ENCODE assay signal across 28 cellular contexts in genomic region chr10:18282094-18282493, GRCh38.
"Had no signal": no experiment of that assay in that cellular context is flagged by ENCODE, and none has a peak within 500 bp of the region (broad histone marks: within the 10 kb centered on the region; RNA-seq: fewer than 3 reads in every experiment).

No MANE protein-coding gene starts in this region.

- ATAC-seq: mucosa of descending colon; naive thymus-derived CD4-positive, alpha-beta T cell; natural killer cell treated with Interleukin-12 subunit alpha and Interleukin-12 subunit beta and Interleukin-15 and Interleukin-18, amount 100 ng/mL, for 72 hours; pancreas; right cardiac atrium; sciatic nerve; stimulated activated naive B cell treated with anti-CD40 and anti-IgM and Interleukin-4, amounts not matched to agents 10 μg/mL and 1 μg/mL and 100 μg/mL, for 72 hours; stimulated activated naive CD8-positive, alpha-beta T cell treated with anti-CD3 and anti-CD28 coated beads, Interleukin-15, Interleukin-2, amounts not matched to agents 100 U/mL and 50 U/mL, for 24 hours had no signal

- H3K27me3 ChIP-seq: hepatocyte, pancreas, stomach, testis, thyroid gland, transverse colon, upper lobe of left lung, vagina had no signal

- H3K36me3 ChIP-seq: left ventricle myocardium inferior, pancreas, prostate gland, stomach, thyroid gland, transverse colon, upper lobe of left lung, vagina had no signal

- H3K9me3 ChIP-seq: left ventricle myocardium inferior, mucosa of descending colon, pancreas, prostate gland, stomach, testis, thyroid gland, transverse colon, upper lobe of left lung, vagina had no signal

- H3K27ac Mint-ChIP-seq: immature natural killer cell; naive thymus-derived CD4-positive, alpha-beta T cell; natural killer cell treated with Interleukin-12 subunit alpha and Interleukin-12 subunit beta and Interleukin-15 and Interleukin-18, amount 100 ng/mL, for 72 hours; stimulated activated naive B cell treated with anti-CD40 and anti-IgM and Interleukin-4, amounts not matched to agents 10 μg/mL and 1 μg/mL and 100 μg/mL, for 72 hours had no signal

- H3K4me1 ChIP-seq: left ventricle myocardium inferior, pancreas, prostate gland, stomach, testis, upper lobe of left lung, vagina had no signal

- H3K36me3 Mint-ChIP-seq: immature natural killer cell; naive thymus-derived CD4-positive, alpha-beta T cell; natural killer cell treated with Interleukin-12 subunit alpha and Interleukin-12 subunit beta and Interleukin-15 and Interleukin-18, amount 100 ng/mL, for 72 hours; stimulated activated naive B cell treated with anti-CD40 and anti-IgM and Interleukin-4, amounts not matched to agents 10 μg/mL and 1 μg/mL and 100 μg/mL, for 72 hours had no signal

- H3K27me3 Mint-ChIP-seq: stimulated activated naive B cell treated with anti-CD40 and anti-IgM and Interleukin-4, amounts not matched to agents 10 μg/mL and 1 μg/mL and 100 μg/mL, for 72 hours had no signal

- H3K9me3 Mint-ChIP-seq: immature natural killer cell; natural killer cell treated with Interleukin-12 subunit alpha and Interleukin-12 subunit beta and Interleukin-15 and Interleukin-18, amount 100 ng/mL, for 72 hours; stimulated activated naive B cell treated with anti-CD40 and anti-IgM and Interleukin-4, amounts not matched to agents 10 μg/mL and 1 μg/mL and 100 μg/mL, for 72 hours had no signal

- DNase-seq: immature natural killer cell; left ventricle myocardium inferior; midbrain; mucosa of descending colon; naive thymus-derived CD4-positive, alpha-beta T cell; nucleus accumbens; pancreas; posterior cingulate gyrus; retina; right cardiac atrium; stimulated activated CD4-positive, alpha-beta T cell treated with anti-CD3 and anti-CD28 coated beads, Interleukin-12 subunit alpha, Interleukin-12 subunit beta, amount 100 ng/mL, for 4 hours; stimulated activated CD4-positive, alpha-beta T cell treated with anti-CD3 and anti-CD28 coated beads, Interleukin-15, amount 100 ng/mL, for 24 hours; stimulated activated CD4-positive, alpha-beta T cell treated with anti-CD3 and anti-CD28 coated beads, Interleukin-2, amount 100 ng/mL, for 24 hours; stimulated activated CD4-positive, alpha-beta T cell treated with anti-CD3 and anti-CD28 coated beads, Interleukin-4, amount 100 ng/mL, for 1 hour; stimulated activated naive B cell treated with anti-CD40 and anti-IgM and Interleukin-4, amounts not matched to agents 10 μg/mL and 1 μg/mL and 100 μg/mL, for 72 hours; stimulated activated naive CD8-positive, alpha-beta T cell treated with anti-CD3 and anti-CD28 coated beads, Interleukin-15, Interleukin-2, amounts not matched to agents 100 U/mL and 50 U/mL, for 24 hours; stomach; testis; thyroid gland; transverse colon; upper lobe of left lung had no signal

- H3K27ac ChIP-seq: hepatocyte, left ventricle myocardium inferior, pancreas, prostate gland, skin epidermis, stomach, testis, thyroid gland, transverse colon, upper lobe of left lung, vagina had no signal

- H3K4me3 Mint-ChIP-seq: immature natural killer cell; naive thymus-derived CD4-positive, alpha-beta T cell; natural killer cell treated with Interleukin-12 subunit alpha and Interleukin-12 subunit beta and Interleukin-15 and Interleukin-18, amount 100 ng/mL, for 72 hours; stimulated activated naive B cell treated with anti-CD40 and anti-IgM and Interleukin-4, amounts not matched to agents 10 μg/mL and 1 μg/mL and 100 μg/mL, for 72 hours had no signal

- H3K4me3 ChIP-seq: hepatocyte, left ventricle myocardium inferior, lung, mucosa of descending colon, pancreas, prostate gland, skin epidermis, stomach, testis, thyroid gland, transverse colon, upper lobe of left lung, vagina had no signal

- H3K4me1 Mint-ChIP-seq: immature natural killer cell; naive thymus-derived CD4-positive, alpha-beta T cell; stimulated activated naive B cell treated with anti-CD40 and anti-IgM and Interleukin-4, amounts not matched to agents 10 μg/mL and 1 μg/mL and 100 μg/mL, for 72 hours had no signal
